Comparison of ENCODE assay signal across 10 cellular contexts in genomic region chr20:59005523-59006166, GRCh38. TPM values are rescaled to one million over a fixed set of nuclear protein-coding genes. Genes with fewer than 3 reads are reported as not detected.
DNase-seq lines count a peak whose midpoint lies in the region; ATAC-seq and TF ChIP-seq lines count a peak whose summit lies in the region.
"Had no signal": no experiment of that assay in that cellular context is flagged by ENCODE, and none has a peak within 500 bp of the region (broad histone marks: within the 10 kb centered on the region; RNA-seq: fewer than 3 reads in every experiment).

No MANE protein-coding gene starts in this region.

- CTCF ChIA-PET in activated B cell treated with CpG ODN at 0.5 μM for 24 hours (lab: Charles Lee) = interaction anchor here (1.2 to 1.8 kb wide), 2 partner anchors 27 to 28 kb away, joined by 3 to 4 read pairs; partner anchors contain the start of gene ATP5F1E

- H3K9me3 ChIP-seq in HAP-1 (no peaks in the 10 kb centered on the region), spleen (no peaks in the 10 kb centered on the region)

- no peak for TF ChIP-seq CTCF in activated B cell treated with CpG ODN at 0.5 μM for 24 hours (IDR thresholded peaks at IDR 0.05)
- TF ChIP-seq CTCF in spleen (IDR thresholded peaks at IDR 0.05 in 8 of 11, conservative IDR thresholded peaks at IDR 0.05 in 3 of 11) = no peak

- ATAC-seq in activated B cell treated with CpG ODN at 0.5 μM for 24 hours (ENCODE audit: low read depth) (no peak), HG03045 (IDR thresholded peaks at IDR 0.05; ENCODE audit: unreplicated experiment) (no peak), HG02798 (IDR thresholded peaks at IDR 0.05; ENCODE audit: poor library complexity, unreplicated experiment) (no peak)

- no peak for DNase-seq in HAP-1 (ENCODE audit: low spot score in 2 of 2)
- no peak for DNase-seq in activated B cell treated with CpG ODN at 0.5 μM for 24 hours
- DNase-seq in germinal center (ENCODE audit: low spot score) = peak; percentile 38
- no peak for DNase-seq in spleen
- no peak for DNase-seq in GOT3 (lab: John Stamatoyannopoulos, UW)
- no peak for DNase-seq in iPS-NIHi7 (ENCODE audit: extremely low spot score)
- DNase-seq: NCI-H510A treated with DMSO at 0.1 percent for 48 hours had no signal

- in situ Hi-C loops in HAP-1 (cut with MboI; ENCODE audit: low sequenced_read_pairs) = no loop called here

- POLR2A ChIA-PET in activated B cell treated with CpG ODN at 0.5 μM for 24 hours (lab: Charles Lee) = interaction anchor here (0.6 to 5.1 kb wide), 17 partner anchors 10 to 1615 kb away, joined by 3 to 88 read pairs (median 12); partner anchors contain the start of genes ATP5F1E, NELFCD, PRELID3B and TUBB1

- peaks cover 12% of the 10 kb centered on the region for H3K4me1 ChIP-seq in HAP-1
- peaks cover 32 to 97% (median 67%) of the 10 kb centered on the region in 6 donors for H3K4me1 ChIP-seq in spleen

- H3K4me3 ChIP-seq in HAP-1 (peak overlapping the region; percentile 59), spleen (peak overlapping the region; percentile 62 to 89 (median 73))

- H3K27me3 ChIP-seq in HAP-1 (ENCODE audit: low read depth) (no peaks in the 10 kb centered on the region), spleen (replicated peaks in 1 of 7) (no peaks in the 10 kb centered on the region)

- intact Hi-C loops in activated B cell treated with CpG ODN at 0.5 μM for 24 hours (cut with micrococcal nuclease) (loop anchor here (1.0 to 10.0 kb wide), 11 partner anchors 24 to 1615 kb away; partner anchors contain the start of genes NELFCD, PRELID3B, RAB22A and RBM38), spleen (cut with DNase I; ENCODE audit: low total_unique reads) (loop anchor here (10.0 kb wide), 1 partner anchor 111 kb away; no protein-coding TSS in a partner anchor)

- H3K36me3 ChIP-seq in HAP-1 (replicated peaks) (peaks cover 14% of the 10 kb centered on the region), spleen (peaks cover 0 to 39% (median 23%) of the 10 kb centered on the region in 6 donors)

- H3K27ac ChIP-seq in spleen = peak overlapping the region; percentile 88 to 99 (median 95)

- peak overlapping the region; percentile 99 for H3K27ac Mint-ChIP-seq in activated B cell treated with CpG ODN at 0.5 μM for 24 hours

- H3K9me3 Mint-ChIP-seq in activated B cell treated with CpG ODN at 0.5 μM for 24 hours = no peaks in the 10 kb centered on the region

- H3K4me3 Mint-ChIP-seq in activated B cell treated with CpG ODN at 0.5 μM for 24 hours = peak overlapping the region; percentile 91

- H3K4me1 Mint-ChIP-seq in activated B cell treated with CpG ODN at 0.5 μM for 24 hours = peaks cover 60% of the 10 kb centered on the region

- peaks cover 49% of the 10 kb centered on the region for H3K36me3 Mint-ChIP-seq in activated B cell treated with CpG ODN at 0.5 μM for 24 hours (ENCODE audit: low read depth)

- no peaks in the 10 kb centered on the region for H3K27me3 Mint-ChIP-seq in activated B cell treated with CpG ODN at 0.5 μM for 24 hours

- no peak for TF ChIP-seq POLR2A in spleen (IDR thresholded peaks at IDR 0.05)

- 42 to 63% (median 54%) methylated on average over 2 to 3 of the region's 3 CpGs for WGBS in spleen, 5 donors

RNA-seq across cellular contexts. Expression of gene CTSZ, which starts 1.4 kb away (rescaled TPM):
- total RNA-seq in activated B cell treated with CpG ODN at 0.5 μM for 24 hours (262 and 278 TPM in 2 replicates), spleen (100 to 1,000 TPM; 198 to 286 (median 238) TPM)
- 100 to 1,000 TPM; 202 to 276 (median 223) TPM for polyA plus RNA-seq in spleen

RNA-seq across cellular contexts. Expression of gene TUBB1, which starts 13.6 kb away (rescaled TPM):
- 0.05 and 0.09 TPM in 2 replicates for total RNA-seq in activated B cell treated with CpG ODN at 0.5 μM for 24 hours
- total RNA-seq in spleen = 10 to 100 TPM; 15.1 to 34.3 (median 26.6) TPM
- polyA plus RNA-seq in spleen = 1 to 10 TPM in 1 of 3 donors, under 1 TPM in 2; 0.63 to 1.6 (median 0.93) TPM
- total RNA-seq: dermis blood vessel endothelial cell had no signal

RNA-seq across cellular contexts. Expression of gene NELFCD, which starts 24.6 kb away (rescaled TPM):
- total RNA-seq in activated B cell treated with CpG ODN at 0.5 μM for 24 hours (97.2 and 107 TPM in 2 replicates), spleen (10 to 100 TPM; 56.1 to 78.3 (median 61.1) TPM)
- polyA plus RNA-seq in spleen = 10 to 100 TPM; 38.4 to 58.3 (median 56.9) TPM

RNA-seq across cellular contexts. Expression of gene ATP5F1E, which starts 26.5 kb away (rescaled TPM):
- 84.0 and 86.1 TPM in 2 replicates for total RNA-seq in activated B cell treated with CpG ODN at 0.5 μM for 24 hours
- total RNA-seq in spleen = 10 to 100 TPM; 24.2 to 67.9 (median 63.4) TPM
- polyA plus RNA-seq in spleen = 10 to 100 TPM; 59.8 to 71.1 (median 69.1) TPM

RNA-seq across cellular contexts. Expression of gene PRELID3B, which starts 36.9 kb away (rescaled TPM):
- total RNA-seq in activated B cell treated with CpG ODN at 0.5 μM for 24 hours = 54.2 and 58.4 TPM in 2 replicates
- total RNA-seq in spleen = 10 to 100 TPM; 39.3 to 46.8 (median 41.3) TPM
- 10 to 100 TPM; 20.6 to 26.8 (median 25.3) TPM for polyA plus RNA-seq in spleen

Comparison
In these comparisons a context has a peak if more than half of its experiments do, and no peak if none do; other contexts are left out.
1. RNA of gene TUBB1, which starts 13.6 kb away (total RNA-seq): 15.1 to 34.3 TPM in spleen; 0.05 to 0.09 TPM in activated B cell treated with CpG ODN at 0.5 μM for 24 hours; every median in the first group is over 10 times any median in the second.